Comparison of ENCODE assay signal across 14 cellular contexts in genomic region chr1:46081620-46082019, GRCh38. TPM values are rescaled to one million over a fixed set of nuclear protein-coding genes. Genes with fewer than 3 reads are reported as not detected.
DNase-seq lines count a peak whose midpoint lies in the region; TF ChIP-seq lines count a peak whose summit lies in the region.
"Had no signal": no experiment of that assay in that cellular context is flagged by ENCODE, and none has a peak within 500 bp of the region (broad histone marks: within the 10 kb centered on the region; RNA-seq: fewer than 3 reads in every experiment).

No MANE protein-coding gene starts in this region.

- peaks cover 3% of the 10 kb centered on the region for H3K9me3 ChIP-seq in A673 (ENCODE audit: low read depth, low read length, poor library complexity, severe bottlenecking)
- H3K9me3 ChIP-seq in SK-N-MC (ENCODE audit: low read depth, low read length) = no peaks in the 10 kb centered on the region; the same call in 1 of the 2 replicates
- no peaks in the 10 kb centered on the region for H3K9me3 ChIP-seq in osteoblast (ENCODE audit: low read depth, low read length)
- H3K9me3 ChIP-seq: A549, Caco-2, HAP-1 had no signal

- no peak overlapping the region for H3K9ac ChIP-seq in SK-N-MC (ENCODE audit: insufficient read length)

- H3K27ac ChIP-seq in A673 (ENCODE audit: low read depth, low read length, poor library complexity, severe bottlenecking) = peak overlapping the region; percentile 53
- H3K27ac ChIP-seq in SK-N-MC = peak overlapping the region; percentile 71
- no peak overlapping the region for H3K27ac ChIP-seq in osteoblast (ENCODE audit: low read depth, low read length)
- H3K27ac ChIP-seq: A549 had no signal

- H3K4me1 ChIP-seq in A673 (ENCODE audit: insufficient read depth, low read length, poor library complexity, severe bottlenecking) (peaks cover 25% of the 10 kb centered on the region), osteoblast (ENCODE audit: insufficient read depth, low read length) (peaks cover 7% of the 10 kb centered on the region)
- H3K4me1 ChIP-seq: Caco-2 had no signal

- no peak overlapping the region for H3K4me2 ChIP-seq in osteoblast (ENCODE audit: insufficient read depth, low read length)
- H3K4me2 ChIP-seq: A549 had no signal

- intact Hi-C loops in A673 (cut with micrococcal nuclease; ENCODE audit: unreplicated experiment) = no loop called here
- intact Hi-C loops in posterior cingulate gyrus (cut with DNase I) = no loop called here

- H3K36me3 ChIP-seq in A673 (ENCODE audit: insufficient read depth, low read length, poor library complexity, severe bottlenecking) (no peaks in the 10 kb centered on the region), SK-N-MC (ENCODE audit: insufficient read depth, low read length) (no peaks in the 10 kb centered on the region; the same call in 1 of the 2 replicates), osteoblast (ENCODE audit: insufficient read depth, low read length) (no peaks in the 10 kb centered on the region)
- H3K36me3 ChIP-seq: HAP-1 had no signal

- CTCF ChIA-PET in A673 (lab: Charles Lee) = no interaction called here

- H3K4me3 ChIP-seq in A673 (ENCODE audit: low read depth, low read length, poor library complexity, severe bottlenecking) = no peak overlapping the region
- H3K4me3 ChIP-seq in SK-N-MC = peak overlapping the region; percentile 51
- no peak overlapping the region for H3K4me3 ChIP-seq in fibroblast of pulmonary artery (replicated peaks; ENCODE audit: low read depth, low read length)
- no peak overlapping the region for H3K4me3 ChIP-seq in osteoblast (ENCODE audit: insufficient read depth, low read length)
- H3K4me3 ChIP-seq: A549, HAP-1 had no signal

- no TSS peak for BruUV-seq in A673 (replicated peaks; lab: Mats Ljungman, UMichigan)

- H3K79me2 ChIP-seq in osteoblast (ENCODE audit: insufficient read depth, low read length) = no peaks in the 10 kb centered on the region

- no peaks in the 10 kb centered on the region for H4K20me1 ChIP-seq in osteoblast (ENCODE audit: insufficient read depth, low read length)

- no peak overlapping the region for H2AFZ ChIP-seq in osteoblast (ENCODE audit: low read length)

- DNase-seq in A673 (ENCODE audit: low spot score) (peak; percentile 40), SK-N-MC (ENCODE audit: low read depth, low spot score) (no peak), fibroblast of pulmonary artery (ENCODE audit: low read depth) (peak; percentile 4), lung microvascular endothelial cell (ENCODE audit: low read depth in 2 of 2) (peak; percentile 43 to 57), osteoblast (ENCODE audit: insufficient read length, low spot score, missing footprints) (no peak), DMS 273 (lab: John Stamatoyannopoulos, UW; ENCODE audit: unreplicated experiment) (no peak), retina (no peak), posterior cingulate gyrus (no peak)
- DNase-seq: Caco-2; CD8-positive, alpha-beta T cell; DMS53; GF-D8 had no signal

- H3K27me3 ChIP-seq in A673 (replicated peaks; ENCODE audit: insufficient read depth, low read depth, low read length, poor library complexity) (no peaks in the 10 kb centered on the region), osteoblast (ENCODE audit: insufficient read depth, low read length) (no peaks in the 10 kb centered on the region)

- POLR2A ChIA-PET in A673 (lab: Charles Lee; ENCODE audit: low non-redundant PET) = no interaction called here

- TF ChIP-seq CTCF in A673 (conservative IDR thresholded peaks at IDR 0.05; ENCODE audit: low read depth, low read length) = no peak
- no peak for TF ChIP-seq CTCF in fibroblast of pulmonary artery (IDR thresholded peaks at IDR 0.05; ENCODE audit: low read length, missing control alignments)
- no peak for TF ChIP-seq CTCF in osteoblast (IDR thresholded peaks at IDR 0.05; ENCODE audit: extremely low read depth, low read depth, low read length)

RNA-seq across cellular contexts. Expression of gene PIK3R3, which starts 50.8 kb away (rescaled TPM):
- 30.0 and 30.2 TPM in 2 replicates for total RNA-seq in A673 (2021)
- 11.7 and 16.6 TPM in 2 replicates for total RNA-seq in lung microvascular endothelial cell
- 4.0 and 5.3 TPM in 2 replicates for total RNA-seq in osteoblast

Comparison
In these comparisons a context has a peak if more than half of its experiments do, and no peak if none do; other contexts are left out.
1. DNase-seq: peak in A673 (single experiment), fibroblast of pulmonary artery (single experiment) and lung microvascular endothelial cell (2 of 2); none in SK-N-MC (single experiment), osteoblast (single experiment), DMS 273 (single experiment), retina (single experiment) and posterior cingulate gyrus (0 of 10).